Comparison of ENCODE assay signal across 27 cellular contexts in genomic region chr10:113175756-113176651, GRCh38.
DNase-seq lines count a peak whose midpoint lies in the region; ATAC-seq, FAIRE-seq and TF ChIP-seq lines count a peak whose summit lies in the region.
"Had no signal": no experiment of that assay in that cellular context is flagged by ENCODE, and none has a peak within 500 bp of the region (broad histone marks: within the 10 kb centered on the region; RNA-seq: fewer than 3 reads in every experiment).

No MANE protein-coding gene starts in this region.

- H2BK12ac ChIP-seq in H1 (ENCODE audit: low read depth, low read length) (no peak overlapping the region), trophoblast cell (ENCODE audit: low read length) (no peak overlapping the region)

- H3K4me3 ChIP-seq in GM23338: no peak overlapping the region
- no peak overlapping the region for H3K4me3 ChIP-seq in H1 (ENCODE audit: extremely low read depth in 1 of 4, insufficient read depth in 2 of 4, low read depth in 3 of 4, low read length in 4 of 4)
- no peak overlapping the region for H3K4me3 ChIP-seq in trophoblast cell (ENCODE audit: low read depth, low read length)
- H3K4me3 ChIP-seq: MG63, upper lobe of left lung had no signal

- H3K27me3 ChIP-seq in GM23338 (ENCODE audit: insufficient read depth) (no peaks in the 10 kb centered on the region), H1 (replicated peaks in 1 of 4; ENCODE audit: control insufficient read depth in 3 of 4, extremely low read depth in 1 of 4, insufficient read depth in 3 of 4, low read length in 3 of 4) (no peaks in the 10 kb centered on the region), trophoblast cell (ENCODE audit: insufficient read depth, low read length) (no peaks in the 10 kb centered on the region)
- H3K27me3 ChIP-seq: MG63, upper lobe of left lung had no signal

- H3K14ac ChIP-seq in H1 (ENCODE audit: insufficient read length) (no peak overlapping the region), trophoblast cell (ENCODE audit: low read length) (no peak overlapping the region)

- intact Hi-C loops in left ventricle myocardium superior (cut with micrococcal nuclease): no loop called here

- no peak overlapping the region for H4K5ac ChIP-seq in H1 (ENCODE audit: insufficient read length, low read depth, low read length)

- no peaks in the 10 kb centered on the region for H3K9me2 ChIP-seq in GM23338 (ENCODE audit: insufficient read depth)

- no peaks in the 10 kb centered on the region for H3K79me1 ChIP-seq in H1 (ENCODE audit: low read depth, low read length)
- H3K79me1 ChIP-seq in trophoblast cell (ENCODE audit: low read length): peaks cover 9% of the 10 kb centered on the region

- no peak overlapping the region for H2BK20ac ChIP-seq in H1 (ENCODE audit: low read length)

- H2AK5ac ChIP-seq in H1 (ENCODE audit: low read depth, low read length) (no peak overlapping the region), trophoblast cell (ENCODE audit: low read length) (no peak overlapping the region)

- TF ChIP-seq EP300 in H1 (IDR thresholded peaks at IDR 0.05; ENCODE audit: borderline replicate concordance in 1 of 2, low read depth in 2 of 2, low read length in 2 of 2): no peak

- peaks cover 5% of the 10 kb centered on the region for H3K27me3 Mint-ChIP-seq in GM23338 (ENCODE audit: insufficient read depth, low read depth, poor library complexity)

- peak; percentile 54 for DNase-seq in GM23338 (ENCODE audit: low spot score)
- peak in 1 of 2 experiments; percentile 44 for DNase-seq in H1 (ENCODE audit: low read depth in 1 of 2, low spot score in 2 of 2)
- no peak for DNase-seq in left ventricle myocardium superior
- peak; percentile 52 to 76 for DNase-seq in trophoblast cell
- DNase-seq in GM19240 (ENCODE audit: insufficient read length, low spot score): no peak
- DNase-seq in hippocampal formation (lab: John Stamatoyannopoulos, UW): no peak
- DNase-seq: activated CD4-positive, alpha-beta T cell treated with anti-CD3 and anti-CD28 coated beads, Interleukin-2, amount 50 U/mL, for 4 hours; activated CD4-positive, CD25-positive, alpha-beta regulatory T cell; activated CD8-positive, alpha-beta memory T cell treated with anti-CD3 and anti-CD28 coated beads, Interleukin-2, amount 10 ng/mL, durations not matched to agents 7 days and 5 days; activated gamma-delta T cell; activated T-cell treated with anti-CD3 and anti-CD28 coated beads, Interleukin-2, amount 50 U/mL, for 4 hours; H9; KG1; MG63; naive thymus-derived CD4-positive, alpha-beta T cell; NCI-H1105; NCI-H187; NCI-H510A; stimulated activated CD4-positive, alpha-beta T cell treated with anti-CD3 and anti-CD28 coated beads, Interleukin-15, amount 100 ng/mL, for 24 hours; upper lobe of left lung had no signal

- no peak overlapping the region for H4K91ac ChIP-seq in H1 (replicated peaks; ENCODE audit: insufficient read length, low read length)
- peak overlapping the region; percentile 28 for H4K91ac ChIP-seq in trophoblast cell (ENCODE audit: low read depth, low read length)

- H3K23ac ChIP-seq in H1 (ENCODE audit: insufficient read length) (no peak overlapping the region), trophoblast cell (ENCODE audit: low read length) (no peak overlapping the region)

- ATAC-seq in GM23338 (no peak), left ventricle myocardium superior (peak; percentile 54), GM18519 (IDR thresholded peaks at IDR 0.05; ENCODE audit: low FRiP score, unreplicated experiment) (no peak), HG03097 (IDR thresholded peaks at IDR 0.05; ENCODE audit: low FRiP score, unreplicated experiment) (no peak)
- ATAC-seq: activated CD8-positive, alpha-beta memory T cell treated with anti-CD3 and anti-CD28 coated beads, Interleukin-2, amount 10 ng/mL, durations not matched to agents 7 days and 5 days; activated T-cell treated with anti-CD3 and anti-CD28 coated beads, Interleukin-2, amount 50 U/mL, for 4 hours; naive thymus-derived CD4-positive, alpha-beta T cell; stimulated activated effector memory CD8-positive, alpha-beta T cell treated with anti-CD3 and anti-CD28 coated beads, Interleukin-12 subunit alpha, Interleukin-12 subunit beta, amount 100 ng/mL, for 72 hours had no signal

- TF ChIP-seq RAD21 in H1 (IDR thresholded peaks at IDR 0.05 in 1 of 2, conservative IDR thresholded peaks at IDR 0.05 in 1 of 2; ENCODE audit: low read depth in 2 of 2, low read length in 2 of 2): no peak

- POLR2A ChIA-PET in H1 (lab: Charles Lee; ENCODE audit: partially characterized antibody): interaction anchor here (1.0 to 1.2 kb wide), 3 partner anchors 10 to 14 kb away, joined by 3 read pairs; no protein-coding TSS in a partner anchor

- 0 out of 2 replicates have a peak overlapping the region, but pooled peaks have one; percentile 29 for H2BK15ac ChIP-seq in H1 (ENCODE audit: low read length)

- H3K4me1 Mint-ChIP-seq in GM23338: peaks cover 41% of the 10 kb centered on the region
- H3K4me1 Mint-ChIP-seq: activated CD8-positive, alpha-beta memory T cell treated with anti-CD3 and anti-CD28 coated beads, Interleukin-2, amount 10 ng/mL, durations not matched to agents 7 days and 5 days; stimulated activated effector memory CD8-positive, alpha-beta T cell treated with anti-CD3 and anti-CD28 coated beads, Interleukin-12 subunit alpha, Interleukin-12 subunit beta, amount 100 ng/mL, for 72 hours had no signal

- H3K9me3 ChIP-seq in H1 (ENCODE audit: insufficient read depth in 2 of 2, low read depth in 1 of 2, low read length in 1 of 2) (no peaks in the 10 kb centered on the region), trophoblast cell (ENCODE audit: insufficient read depth, low read depth, low read length) (no peaks in the 10 kb centered on the region)
- H3K9me3 ChIP-seq: MG63, upper lobe of left lung had no signal

- no peaks in the 10 kb centered on the region for H3K23me2 ChIP-seq in H1 (ENCODE audit: low read depth, low read length)

- no peak overlapping the region for H2AFZ ChIP-seq in GM23338
- H2AFZ ChIP-seq in H1 (ENCODE audit: low read length): no peak overlapping the region
- no peak overlapping the region for H2AFZ ChIP-seq in trophoblast cell (ENCODE audit: insufficient read depth, low read length, poor library complexity)

- no peaks in the 10 kb centered on the region for H3K9me3 Mint-ChIP-seq in GM23338
- H3K9me3 Mint-ChIP-seq: activated T-cell treated with anti-CD3 and anti-CD28 coated beads, Interleukin-2, amount 50 U/mL, for 4 hours; H9; mesothelial cell of epicardium; naive thymus-derived CD4-positive, alpha-beta T cell; stimulated activated effector memory CD8-positive, alpha-beta T cell treated with anti-CD3 and anti-CD28 coated beads, Interleukin-12 subunit alpha, Interleukin-12 subunit beta, amount 100 ng/mL, for 72 hours had no signal

- WGBS in H1 (ENCODE audit: extremely low coverage in 1 of 2, insufficient coverage in 1 of 2, insufficient read length in 1 of 2, insufficient replicate concordance in 2 of 2, low coverage in 1 of 2, low lambda C conversion rate in 2 of 2, missing lambda C conversion rate in 1 of 2), 2 experiments: 90% methylated on average over 17 of the region's 17 CpGs; no CpG with 5 or more reads in 1 of the 2 experiments
- WGBS in trophoblast cell (ENCODE audit: extremely low coverage, insufficient coverage, insufficient read length): no CpG with 5 or more reads among the region's 17 CpGs

- no peak overlapping the region for H3K27ac ChIP-seq in GM23338 (ENCODE audit: low read depth)
- no peak overlapping the region for H3K27ac ChIP-seq in H1 (ENCODE audit: low read depth, low read length)
- peak overlapping the region; percentile 6 for H3K27ac ChIP-seq in trophoblast cell (ENCODE audit: low read depth, low read length)
- H3K27ac ChIP-seq: upper lobe of left lung had no signal

- CTCF ChIA-PET in H1 (lab: Charles Lee; ENCODE audit: partially characterized antibody): interaction anchor here (1.8 to 2.7 kb wide), 3 partner anchors 11 to 209 kb away, joined by 4 to 15 read pairs (median 5); no protein-coding TSS in a partner anchor

- H3K27ac Mint-ChIP-seq in GM23338: no peak overlapping the region
- H3K27ac Mint-ChIP-seq: activated CD8-positive, alpha-beta memory T cell treated with anti-CD3 and anti-CD28 coated beads, Interleukin-2, amount 10 ng/mL, durations not matched to agents 7 days and 5 days; H9; mesothelial cell of epicardium; naive thymus-derived CD4-positive, alpha-beta T cell; stimulated activated effector memory CD8-positive, alpha-beta T cell treated with anti-CD3 and anti-CD28 coated beads, Interleukin-12 subunit alpha, Interleukin-12 subunit beta, amount 100 ng/mL, for 72 hours had no signal

- TF ChIP-seq POLR2A in H1 (IDR thresholded peaks at IDR 0.05; ENCODE audit: control extremely low read depth in 1 of 2, low read depth in 2 of 2, low read length in 2 of 2): no peak

- no peak overlapping the region for H3K4me2 ChIP-seq in GM23338
- no peak overlapping the region; a peak in 1 of 4 replicates for H3K4me2 ChIP-seq in H1 (ENCODE audit: insufficient read depth in 1 of 2, low read depth in 2 of 2, low read length in 2 of 2)
- no peak overlapping the region for H3K4me2 ChIP-seq in trophoblast cell (ENCODE audit: low read length)

- H4K8ac ChIP-seq in H1 (ENCODE audit: extremely low read depth, insufficient read depth, low read length): no peak overlapping the region
- H4K8ac ChIP-seq in trophoblast cell (ENCODE audit: low read depth, low read length): no peak overlapping the region

- H3K4ac ChIP-seq in H1 (replicated peaks; ENCODE audit: insufficient read length, low read depth, low read length) (no peak overlapping the region), trophoblast cell (ENCODE audit: low read depth, low read length) (no peak overlapping the region)

- H3K36me3 ChIP-seq in GM23338 (ENCODE audit: insufficient read depth) (no peaks in the 10 kb centered on the region), H1 (ENCODE audit: control insufficient read depth in 2 of 4, insufficient read depth in 4 of 4, low read length in 3 of 4) (no peaks in the 10 kb centered on the region), trophoblast cell (ENCODE audit: control insufficient read depth in 1 of 2, insufficient read depth in 2 of 2, low read length in 2 of 2) (no peaks in the 10 kb centered on the region)
- H3K36me3 ChIP-seq: MG63, upper lobe of left lung had no signal

- no peaks in the 10 kb centered on the region for H3F3A ChIP-seq in GM23338 (replicated peaks; ENCODE audit: low read depth)

- no peak overlapping the region for H3K56ac ChIP-seq in H1 (replicated peaks; ENCODE audit: insufficient read length, low read depth, low read length)

- H3K4me3 Mint-ChIP-seq in GM23338: no peak overlapping the region
- H3K4me3 Mint-ChIP-seq: activated CD8-positive, alpha-beta memory T cell treated with anti-CD3 and anti-CD28 coated beads, Interleukin-2, amount 10 ng/mL, durations not matched to agents 7 days and 5 days; activated T-cell treated with anti-CD3 and anti-CD28 coated beads, Interleukin-2, amount 50 U/mL, for 4 hours; H9; mesothelial cell of epicardium; naive thymus-derived CD4-positive, alpha-beta T cell; stimulated activated effector memory CD8-positive, alpha-beta T cell treated with anti-CD3 and anti-CD28 coated beads, Interleukin-12 subunit alpha, Interleukin-12 subunit beta, amount 100 ng/mL, for 72 hours had no signal

- TF ChIP-seq CTCF in GM23338 (conservative IDR thresholded peaks at IDR 0.05; ENCODE audit: low read depth in 2 of 2): no peak
- no peak for TF ChIP-seq CTCF in H1 (IDR thresholded peaks at IDR 0.05; ENCODE audit: control extremely low read depth in 1 of 3, insufficient read depth in 1 of 3, low read depth in 1 of 3, low read length in 3 of 3)

- H2BK5ac ChIP-seq in H1 (ENCODE audit: low read depth, low read length) (no peak overlapping the region), trophoblast cell (ENCODE audit: low read depth, low read length, poor library complexity) (no peak overlapping the region)

- H3K18ac ChIP-seq in H1 (ENCODE audit: extremely low read depth, low read length): no peak overlapping the region; the same call in 1 of the 2 replicates
- H3K18ac ChIP-seq in trophoblast cell (ENCODE audit: low read length): no peak overlapping the region

- H3K9ac ChIP-seq in H1 (replicated peaks in 1 of 4; ENCODE audit: extremely low read depth in 1 of 4, low read depth in 3 of 4, low read length in 3 of 4) (no peak overlapping the region), trophoblast cell (ENCODE audit: low read length) (no peak overlapping the region)

- no peaks in the 10 kb centered on the region for H3K36me3 Mint-ChIP-seq in GM23338 (ENCODE audit: low read depth)
- H3K36me3 Mint-ChIP-seq: activated CD8-positive, alpha-beta memory T cell treated with anti-CD3 and anti-CD28 coated beads, Interleukin-2, amount 10 ng/mL, durations not matched to agents 7 days and 5 days; mesothelial cell of epicardium; naive thymus-derived CD4-positive, alpha-beta T cell; stimulated activated effector memory CD8-positive, alpha-beta T cell treated with anti-CD3 and anti-CD28 coated beads, Interleukin-12 subunit alpha, Interleukin-12 subunit beta, amount 100 ng/mL, for 72 hours had no signal

- no peaks in the 10 kb centered on the region; the same call in 1 of the 2 replicates for H4K20me1 ChIP-seq in GM23338 (replicated peaks; ENCODE audit: insufficient read depth)
- no peaks in the 10 kb centered on the region for H4K20me1 ChIP-seq in H1 (replicated peaks in 1 of 2; ENCODE audit: control insufficient read depth in 1 of 2, insufficient read depth in 2 of 2, low read length in 2 of 2)

- H3K79me2 ChIP-seq in GM23338 (replicated peaks; ENCODE audit: insufficient read depth): no peaks in the 10 kb centered on the region
- no peaks in the 10 kb centered on the region for H3K79me2 ChIP-seq in H1 (ENCODE audit: control insufficient read depth in 1 of 2, insufficient read depth in 2 of 2, low read length in 2 of 2)
- H3K79me2 ChIP-seq in trophoblast cell (ENCODE audit: control insufficient read depth, insufficient read depth, low read length, poor library complexity): peaks cover 4% of the 10 kb centered on the region

- no peak overlapping the region for H2BK120ac ChIP-seq in H1 (replicated peaks; ENCODE audit: low read depth, low read length)
- H2BK120ac ChIP-seq in trophoblast cell (ENCODE audit: insufficient read depth, low read length, poor library complexity): no peak overlapping the region

- H3K4me1 ChIP-seq in GM23338 (ENCODE audit: insufficient read depth) (peaks cover 27% of the 10 kb centered on the region), H1 (replicated peaks in 1 of 4; ENCODE audit: control insufficient read depth in 3 of 4, insufficient read depth in 4 of 4, low read length in 3 of 4) (peaks cover 2 to 8% (median 4%) of the 10 kb centered on the region in 4 experiments; a peak in 6 of 7 replicates), trophoblast cell (ENCODE audit: control insufficient read depth in 1 of 2, insufficient read depth in 2 of 2, low read length in 2 of 2) (peaks cover 16 to 23% of the 10 kb centered on the region in 2 experiments)

- no peak overlapping the region for H4K12ac ChIP-seq in trophoblast cell (ENCODE audit: low read depth, low read length)

- no peak for FAIRE-seq in H1 (lab: Jason Lieb, UNC)
- FAIRE-seq: A204.1, D721Med, keratinocyte had no signal

Comparison
In these comparisons a context has a peak if more than half of its experiments do, and no peak if none do; other contexts are left out.
1. DNase-seq: peak in GM23338 (single experiment) and trophoblast cell (2 of 2); none in left ventricle myocardium superior (single experiment), GM19240 (single experiment) and hippocampal formation (0 of 2).